Comparison of ENCODE assay signal across 9 cellular contexts in the genomic region with DNA sequence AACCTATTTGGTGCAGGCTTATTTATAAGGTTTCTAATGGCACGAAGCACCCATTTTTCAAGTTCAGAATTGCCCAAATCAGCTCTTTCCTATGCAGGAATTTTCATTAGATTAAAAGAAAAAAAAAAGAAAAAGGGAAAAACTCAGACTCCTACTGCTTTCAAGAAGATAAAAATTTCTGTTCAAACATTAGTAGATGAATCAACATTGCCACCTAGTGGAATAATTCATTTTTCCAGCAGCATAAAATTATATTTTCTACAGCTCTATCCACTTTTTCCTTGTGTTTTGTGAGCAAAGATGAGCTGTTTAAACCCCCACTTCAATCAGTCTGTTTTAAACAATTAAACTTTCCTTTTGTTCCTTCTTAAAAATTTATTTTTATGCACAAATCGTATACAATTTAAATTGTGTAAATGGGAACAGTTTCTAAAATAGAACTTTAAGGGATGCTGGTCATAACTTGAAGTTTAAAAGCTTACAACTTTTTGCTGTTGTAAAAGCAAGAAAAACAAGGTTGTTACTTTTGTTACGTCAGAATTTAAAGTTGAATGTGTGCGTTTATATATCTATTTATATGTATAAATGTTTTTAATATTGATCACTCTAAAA.
DNase-seq lines count a peak whose midpoint lies in the region; ATAC-seq and TF ChIP-seq lines count a peak whose summit lies in the region.
"Had no signal": no experiment of that assay in that cellular context is flagged by ENCODE, and none has a peak within 500 bp of the region (broad histone marks: within the 10 kb centered on the region; RNA-seq: fewer than 3 reads in every experiment).

No MANE protein-coding gene starts in this region.

- H3K27ac ChIP-seq in upper lobe of right lung, result no peak overlapping the region
- H3K27ac ChIP-seq in aorta (ENCODE audit: low read depth in 1 of 2, low read length in 2 of 2), result no peak overlapping the region

- H3K4me3 Mint-ChIP-seq in glutamatergic neuron (ENCODE audit: unreplicated experiment), result peak overlapping the region; percentile 9
- H3K4me3 Mint-ChIP-seq: IgD-negative memory B cell had no signal

- H3K36me3 ChIP-seq in upper lobe of right lung (no peaks in the 10 kb centered on the region), aorta (ENCODE audit: control insufficient read depth in 1 of 2, insufficient read depth in 2 of 2, low read length in 1 of 2) (no peaks in the 10 kb centered on the region)

- TF ChIP-seq CTCF in glutamatergic neuron (IDR thresholded peaks at IDR 0.05; ENCODE audit: partially characterized antibody, unreplicated experiment) (peak; percentile 86), upper lobe of right lung (IDR thresholded peaks at IDR 0.05) (peak; percentile 59)

- H3K9me3 ChIP-seq in upper lobe of right lung (no peaks in the 10 kb centered on the region), aorta (ENCODE audit: control insufficient read depth, low read length) (no peaks in the 10 kb centered on the region)

- H3K4me1 Mint-ChIP-seq in glutamatergic neuron (ENCODE audit: low read depth, unreplicated experiment), result peaks cover 13% of the 10 kb centered on the region
- H3K4me1 Mint-ChIP-seq: IgD-negative memory B cell had no signal

- H3K36me3 Mint-ChIP-seq in glutamatergic neuron (ENCODE audit: unreplicated experiment), result no peaks in the 10 kb centered on the region
- H3K36me3 Mint-ChIP-seq: IgD-negative memory B cell had no signal

- H3K27me3 ChIP-seq in upper lobe of right lung, result no peaks in the 10 kb centered on the region
- no peaks in the 10 kb centered on the region for H3K27me3 ChIP-seq in aorta (ENCODE audit: control insufficient read depth in 1 of 2, insufficient read depth in 2 of 2, low read length in 1 of 2)

- H3K27ac Mint-ChIP-seq in glutamatergic neuron (ENCODE audit: unreplicated experiment), result peak overlapping the region; percentile 67
- H3K27ac Mint-ChIP-seq: IgD-negative memory B cell had no signal

- no peaks in the 10 kb centered on the region for H3K9me3 Mint-ChIP-seq in glutamatergic neuron (ENCODE audit: unreplicated experiment)
- H3K9me3 Mint-ChIP-seq: IgD-negative memory B cell had no signal

- H3K4me1 ChIP-seq in upper lobe of right lung (no peaks in the 10 kb centered on the region), aorta (ENCODE audit: control insufficient read depth in 1 of 2, insufficient read depth in 2 of 2, low read length in 2 of 2) (no peaks in the 10 kb centered on the region)

- in situ Hi-C loops in Caki2 (cut with HindIII; ENCODE audit: low pct_unique_long_range_greater_than_20kb, low sequenced_read_pairs), result no loop called here

- 8 to 13% methylated on average over 4 of the region's 4 CpGs for WGBS in aorta, 2 donors

- intact Hi-C loops in upper lobe of right lung (cut with DNase I), result no loop called here
- intact Hi-C loops in aorta (cut with DNase I), result no loop called here

- no peak for ATAC-seq in upper lobe of right lung
- no peak for ATAC-seq in GM21825 (IDR thresholded peaks at IDR 0.05; ENCODE audit: unreplicated experiment)
- ATAC-seq in aorta (ENCODE audit: low FRiP score), result no peak
- no peak for ATAC-seq in stimulated activated naive CD8-positive, alpha-beta T cell treated with anti-CD3 and anti-CD28 coated beads, Interleukin-15, Interleukin-2, amounts not matched to agents 100 U/mL and 50 U/mL, for 24 hours

- no peaks in the 10 kb centered on the region for H3K27me3 Mint-ChIP-seq in glutamatergic neuron (ENCODE audit: unreplicated experiment)
- H3K27me3 Mint-ChIP-seq: IgD-negative memory B cell had no signal

- DNase-seq in Caki2 (ENCODE audit: low read depth) (peak; percentile 32), HS-27A (ENCODE audit: low read depth) (peak; percentile 7), SK-N-DZ (ENCODE audit: low spot score) (peak; percentile 56), glutamatergic neuron (no peak), upper lobe of right lung (no peak), aorta (no peak)
- no peak for DNase-seq in stimulated activated naive CD8-positive, alpha-beta T cell treated with anti-CD3 and anti-CD28 coated beads, Interleukin-15, Interleukin-2, amounts not matched to agents 100 U/mL and 50 U/mL, for 24 hours

- no peak overlapping the region for H3K4me3 ChIP-seq in upper lobe of right lung
- H3K4me3 ChIP-seq in aorta (ENCODE audit: low read length in 2 of 2), result no peak overlapping the region

Comparison
In these comparisons a context has a peak if more than half of its experiments do, and no peak if none do; other contexts are left out.
1. DNase-seq: peak in Caki2 (single experiment), HS-27A (single experiment) and SK-N-DZ (single experiment); none in glutamatergic neuron (single experiment), upper lobe of right lung (single experiment), aorta (0 of 2) and stimulated activated naive CD8-positive, alpha-beta T cell treated with anti-CD3 and anti-CD28 coated beads, Interleukin-15, Interleukin-2, amounts not matched to agents 100 U/mL and 50 U/mL, for 24 hours (single experiment).